Comparison of ENCODE assay signal across 30 cellular contexts in the genomic region with DNA sequence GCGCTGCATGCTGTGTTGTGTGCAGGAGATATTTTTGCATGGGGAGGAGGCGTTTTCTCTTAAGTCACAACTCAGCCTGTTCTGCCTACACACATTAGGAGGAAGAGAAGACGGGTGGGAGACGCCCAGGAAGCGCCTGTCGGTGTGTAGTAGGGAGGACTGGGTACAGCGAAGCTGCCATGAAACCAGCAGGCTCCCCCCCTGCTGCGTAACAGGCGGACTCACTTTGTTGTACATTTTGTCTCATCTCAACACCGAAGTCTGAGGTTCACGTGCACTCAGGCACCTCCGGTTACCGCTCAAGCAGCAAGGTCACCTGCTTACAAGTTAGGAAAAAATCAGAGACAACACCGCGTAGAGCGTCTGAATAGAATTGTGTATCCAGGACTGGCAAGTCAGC. TPM values are rescaled to one million over a fixed set of nuclear protein-coding genes. Genes with fewer than 3 reads are reported as not detected.
DNase-seq lines count a peak whose midpoint lies in the region; ATAC-seq, FAIRE-seq and TF ChIP-seq lines count a peak whose summit lies in the region.
"Had no signal": no experiment of that assay in that cellular context is flagged by ENCODE, and none has a peak within 500 bp of the region (broad histone marks: within the 10 kb centered on the region; RNA-seq: fewer than 3 reads in every experiment).

No MANE protein-coding gene starts in this region.

- peak overlapping the region; percentile 71 for H3K4me3 Mint-ChIP-seq in WTC11
- no peak overlapping the region for H3K4me3 Mint-ChIP-seq in stimulated activated naive CD8-positive, alpha-beta T cell treated with anti-CD3 and anti-CD28 coated beads, Interleukin-15, amount 100 ng/mL, for 72 hours
- H3K4me3 Mint-ChIP-seq: activated naive CD4-positive, alpha-beta T cell treated with anti-CD3 and anti-CD28 coated beads for 36 hours; activated T-cell treated with anti-CD3 and anti-CD28 coated beads, Interleukin-2, amount 50 U/mL, for 24 hours; central memory CD8-positive, alpha-beta T cell; HFFc6; stimulated activated naive B cell treated with anti-CD40 and anti-IgM and Interleukin-4, amounts not matched to agents 10 μg/mL and 1 μg/mL and 100 μg/mL, for 72 hours had no signal

- peaks cover 43% of the 10 kb centered on the region for H3K27me3 Mint-ChIP-seq in WTC11 (ENCODE audit: low read depth)
- peaks cover 85% of the 10 kb centered on the region for H3K27me3 Mint-ChIP-seq in stimulated activated naive CD8-positive, alpha-beta T cell treated with anti-CD3 and anti-CD28 coated beads, Interleukin-15, amount 100 ng/mL, for 72 hours

- TF ChIP-seq POLR2A in GM12892 (IDR thresholded peaks at IDR 0.05; ENCODE audit: low read depth, low read length): no peak

- no peak for TF ChIP-seq CTCF in WTC11 (IDR thresholded peaks at IDR 0.05)

- peaks cover 24% of the 10 kb centered on the region for H3K4me1 Mint-ChIP-seq in WTC11
- H3K4me1 Mint-ChIP-seq in stimulated activated naive CD8-positive, alpha-beta T cell treated with anti-CD3 and anti-CD28 coated beads, Interleukin-15, amount 100 ng/mL, for 72 hours: no peaks in the 10 kb centered on the region
- H3K4me1 Mint-ChIP-seq: central memory CD8-positive, alpha-beta T cell; stimulated activated naive B cell treated with anti-CD40 and anti-IgM and Interleukin-4, amounts not matched to agents 10 μg/mL and 1 μg/mL and 100 μg/mL, for 72 hours; T-cell had no signal

- H3K27ac Mint-ChIP-seq in WTC11: no peak overlapping the region
- H3K27ac Mint-ChIP-seq in stimulated activated naive CD8-positive, alpha-beta T cell treated with anti-CD3 and anti-CD28 coated beads, Interleukin-15, amount 100 ng/mL, for 72 hours: no peak overlapping the region
- H3K27ac Mint-ChIP-seq: activated naive CD4-positive, alpha-beta T cell treated with anti-CD3 and anti-CD28 coated beads for 36 hours; activated T-cell treated with anti-CD3 and anti-CD28 coated beads, Interleukin-2, amount 50 U/mL, for 24 hours; HFFc6; naive thymus-derived CD4-positive, alpha-beta T cell; stimulated activated naive B cell treated with anti-CD40 and anti-IgM and Interleukin-4, amounts not matched to agents 10 μg/mL and 1 μg/mL and 100 μg/mL, for 72 hours; T-cell had no signal

- peak; percentile 24 for FAIRE-seq in GM12892 (lab: Jason Lieb, UNC)
- FAIRE-seq: TTC549 had no signal

- peak; percentile 36 for ATAC-seq in WTC11
- ATAC-seq in stimulated activated naive CD8-positive, alpha-beta T cell treated with anti-CD3 and anti-CD28 coated beads, Interleukin-15, amount 100 ng/mL, for 72 hours: no peak
- ATAC-seq: naive thymus-derived CD4-positive, alpha-beta T cell; Panc1; stimulated activated naive B cell treated with anti-CD40 and anti-IgM and Interleukin-4, amounts not matched to agents 10 μg/mL and 1 μg/mL and 100 μg/mL, for 72 hours; T-cell had no signal

- H3K9me3 Mint-ChIP-seq in WTC11: no peaks in the 10 kb centered on the region
- no peaks in the 10 kb centered on the region for H3K9me3 Mint-ChIP-seq in stimulated activated naive CD8-positive, alpha-beta T cell treated with anti-CD3 and anti-CD28 coated beads, Interleukin-15, amount 100 ng/mL, for 72 hours
- H3K9me3 Mint-ChIP-seq: activated naive CD4-positive, alpha-beta T cell treated with anti-CD3 and anti-CD28 coated beads for 36 hours; activated T-cell treated with anti-CD3 and anti-CD28 coated beads, Interleukin-2, amount 50 U/mL, for 24 hours; central memory CD8-positive, alpha-beta T cell; HFFc6; stimulated activated naive B cell treated with anti-CD40 and anti-IgM and Interleukin-4, amounts not matched to agents 10 μg/mL and 1 μg/mL and 100 μg/mL, for 72 hours; T-cell had no signal

- DNase-seq in GM12892 (ENCODE audit: insufficient read length) (no peak), WTC11 (ENCODE audit: low spot score) (peak; percentile 25), nucleus accumbens (lab: John Stamatoyannopoulos, UW) (peak in 39 of 56 donors; percentile 9 to 72 (median 36)), NCI-H187 (lab: John Stamatoyannopoulos, UW) (no peak), activated gamma-delta T cell treated with Interleukin-2 at 50 U/mL for 16 hours (no peak), NCI-H187 treated with DMSO at 0.1 percent for 48 hours (lab: John Stamatoyannopoulos, UW) (no peak)
- no peak for DNase-seq in stimulated activated naive CD8-positive, alpha-beta T cell treated with anti-CD3 and anti-CD28 coated beads, Interleukin-15, amount 100 ng/mL, for 72 hours
- DNase-seq: activated CD4-positive, alpha-beta T cell treated with anti-CD3 and anti-CD28 coated beads for 1 hour; activated naive CD4-positive, alpha-beta T cell treated with anti-CD3 and anti-CD28 coated beads for 36 hours; activated T-cell treated with anti-CD3 and anti-CD28 coated beads, Interleukin-2, amount 50 U/mL, for 24 hours; DMS 273 treated with DMSO at 0.1 percent for 48 hours; erythroblast; foreskin fibroblast; GF-D8; HFFc6; mesenchymal stem cell; NCI-H2029 treated with DMSO at 0.1 percent for 48 hours; NCI-H510A; SIG-M5; stimulated activated CD4-positive, alpha-beta T cell treated with anti-CD3 and anti-CD28 coated beads, Interleukin-2, amount 100 ng/mL, for 24 hours; stimulated activated naive B cell treated with anti-CD40 and anti-IgM and Interleukin-4, amounts not matched to agents 10 μg/mL and 1 μg/mL and 100 μg/mL, for 72 hours; T-cell had no signal

- H3K36me3 ChIP-seq in iPS-15b (ENCODE audit: control insufficient read depth, insufficient read depth, low read length): no peaks in the 10 kb centered on the region
- H3K36me3 ChIP-seq: ascending aorta, prostate gland had no signal

- H3K4me1 ChIP-seq in iPS-15b (ENCODE audit: control insufficient read depth, insufficient read depth, low read length): no peaks in the 10 kb centered on the region
- H3K4me1 ChIP-seq: ascending aorta, prostate gland had no signal

- POLR2A ChIA-PET in WTC11 (lab: Charles Lee): no interaction called here

- CTCF ChIA-PET in WTC11 (lab: Charles Lee): interaction anchor here (2.8 kb wide), 1 partner anchor 54 kb away, joined by 16 read pairs; no protein-coding TSS in a partner anchor

- peaks cover 59% of the 10 kb centered on the region for H3K27me3 ChIP-seq in iPS-15b (ENCODE audit: control insufficient read depth, insufficient read depth, low read length)

- H3K9ac ChIP-seq in iPS-15b (ENCODE audit: low read depth, low read length): no peak overlapping the region

- H3K9me3 ChIP-seq in iPS-15b (ENCODE audit: control insufficient read depth, insufficient read depth, low read length): no peaks in the 10 kb centered on the region
- H3K9me3 ChIP-seq: ascending aorta, prostate gland had no signal

- no peaks in the 10 kb centered on the region for H3K36me3 Mint-ChIP-seq in WTC11
- H3K36me3 Mint-ChIP-seq: stimulated activated naive B cell treated with anti-CD40 and anti-IgM and Interleukin-4, amounts not matched to agents 10 μg/mL and 1 μg/mL and 100 μg/mL, for 72 hours; T-cell had no signal

- H3K4me3 ChIP-seq in iPS-15b (ENCODE audit: low read depth, low read length): peak overlapping the region; percentile 60
- H3K4me3 ChIP-seq: ascending aorta, prostate gland had no signal

TF ChIP-seq in WTC11, 78 proteins besides CTCF, POLR2A, EP300 and RAD21 (continues in another document):
- TF ChIP-seq ZSCAN18 (CRISPR knock-in tag; IDR thresholded peaks at IDR 0.05) (no peak), OVOL2 (CRISPR knock-in tag; IDR thresholded peaks at IDR 0.05; ENCODE audit: borderline replicate concordance) (no peak), PRRX2 (CRISPR knock-in tag; IDR thresholded peaks at IDR 0.05) (no peak), ZNF425 (CRISPR knock-in tag; conservative IDR thresholded peaks at IDR 0.05) (no peak), NFYB (CRISPR knock-in tag; conservative IDR thresholded peaks at IDR 0.05; ENCODE audit: low read depth) (no peak), ATF2 (CRISPR knock-in tag; IDR thresholded peaks at IDR 0.05; ENCODE audit: borderline replicate concordance, low read depth) (no peak)

RNA-seq across cellular contexts. Expression of gene CRTAC1, which starts 56.3 kb away (rescaled TPM):
- polyA plus RNA-seq in GM12892 (2012; ENCODE audit: missing spikeins): not detected
- total RNA-seq in WTC11 (2021): 1.1 to 1.7 TPM (median 1.2 TPM) in 3 replicates
- total RNA-seq: activated naive CD4-positive, alpha-beta T cell treated with anti-CD3 and anti-CD28 coated beads for 36 hours; HFFc6; HT-29; naive thymus-derived CD4-positive, alpha-beta T cell had no signal
- polyA plus RNA-seq: naive thymus-derived CD4-positive, alpha-beta T cell had no signal

Comparison
In these comparisons a context has a peak if more than half of its experiments do, and no peak if none do; other contexts are left out.
1. DNase-seq: peak in WTC11 (single experiment) and nucleus accumbens (39 of 56); none in GM12892 (single experiment), NCI-H187 (0 of 2), activated gamma-delta T cell treated with Interleukin-2 at 50 U/mL for 16 hours (single experiment), NCI-H187 treated with DMSO at 0.1 percent for 48 hours (single experiment) and stimulated activated naive CD8-positive, alpha-beta T cell treated with anti-CD3 and anti-CD28 coated beads, Interleukin-15, amount 100 ng/mL, for 72 hours (0 of 2).